In genomic region chr17:13922885-13923284, GRCh38 we compare ENCODE assay signal across 13 cellular contexts.
A peak's percentile ranks its signal among the peaks of the same experiment; 100 is the strongest.
DNase-seq lines count a peak whose midpoint lies in the region; ATAC-seq and TF ChIP-seq lines count a peak whose summit lies in the region.
"Had no signal": no experiment of that assay in that cellular context is flagged by ENCODE, and none has a peak within 500 bp of the region (broad histone marks: within the 10 kb centered on the region; RNA-seq: fewer than 3 reads in every experiment).

No MANE protein-coding gene starts in this region.

- ATAC-seq in upper lobe of right lung: peak; percentile 33
- no peak for ATAC-seq in HG02870 (IDR thresholded peaks at IDR 0.05; ENCODE audit: unreplicated experiment)
- ATAC-seq: CD8-positive, alpha-beta T cell had no signal

- peak overlapping the region; percentile 24; the same call in 1 of the 2 replicates for H3K4me3 Mint-ChIP-seq in HFFc6
- H3K4me3 Mint-ChIP-seq: CD14-positive monocyte; CD8-positive, alpha-beta T cell had no signal

- no peak overlapping the region for H3K27ac Mint-ChIP-seq in HFFc6
- H3K27ac Mint-ChIP-seq: CD8-positive, alpha-beta T cell had no signal

- DNase-seq in HFFc6 (no peak), WERI-Rb-1 (peak; percentile 11), esophagus muscularis mucosa (ENCODE audit: extremely low spot score) (peak; percentile 66), upper lobe of right lung (no peak), NCI-H146 (lab: John Stamatoyannopoulos, UW) (no peak)
- DNase-seq in stimulated activated naive CD4-positive, alpha-beta T cell treated with Interleukin-2 at 50 U/mL for 16 hours (lab: John Stamatoyannopoulos, UW): no peak
- DNase-seq: CD8-positive, alpha-beta T cell; COR-L47; DMS153; DND-41; GDM1 had no signal

- H3K4me1 Mint-ChIP-seq in HFFc6 (ENCODE audit: low read depth): no peaks in the 10 kb centered on the region; the same call in 1 of the 2 replicates

- 100% methylated on average over 2 of the region's 5 CpGs for WGBS in esophagus muscularis mucosa

- H3K36me3 ChIP-seq in WERI-Rb-1 (no peaks in the 10 kb centered on the region), esophagus muscularis mucosa (no peaks in the 10 kb centered on the region), upper lobe of right lung (no peaks in the 10 kb centered on the region)

- H3K9me3 ChIP-seq in WERI-Rb-1 (ENCODE audit: severe bottlenecking) (no peaks in the 10 kb centered on the region), esophagus muscularis mucosa (no peaks in the 10 kb centered on the region), upper lobe of right lung (no peaks in the 10 kb centered on the region)

- intact Hi-C loops in esophagus muscularis mucosa (cut with DNase I): no loop called here
- intact Hi-C loops in upper lobe of right lung (cut with DNase I): no loop called here

- TF ChIP-seq EP300 in esophagus muscularis mucosa (IDR thresholded peaks at IDR 0.05): no peak

- H3K27me3 ChIP-seq in WERI-Rb-1 (ENCODE audit: insufficient read depth, low read depth, severe bottlenecking): no peaks in the 10 kb centered on the region
- H3K27me3 ChIP-seq in esophagus muscularis mucosa: no peaks in the 10 kb centered on the region
- H3K27me3 ChIP-seq in upper lobe of right lung: no peaks in the 10 kb centered on the region

- no peak for TF ChIP-seq POLR2A in esophagus muscularis mucosa (IDR thresholded peaks at IDR 0.05; ENCODE audit: low read depth)

- no peaks in the 10 kb centered on the region for H3K9me3 Mint-ChIP-seq in HFFc6
- H3K9me3 Mint-ChIP-seq: CD8-positive, alpha-beta T cell had no signal

- H3K27ac ChIP-seq in WERI-Rb-1 (peak overlapping the region; percentile 58), esophagus muscularis mucosa (replicated peaks in 1 of 4) (no peak overlapping the region), upper lobe of right lung (no peak overlapping the region)

- H3K4me3 ChIP-seq in WERI-Rb-1 (ENCODE audit: low read depth, low read length): peak overlapping the region; percentile 20
- no peak overlapping the region for H3K4me3 ChIP-seq in esophagus muscularis mucosa
- H3K4me3 ChIP-seq in upper lobe of right lung: no peak overlapping the region

- no peak for TF ChIP-seq CTCF in HFFc6 (IDR thresholded peaks at IDR 0.05)
- no peak for TF ChIP-seq CTCF in WERI-Rb-1 (IDR thresholded peaks at IDR 0.05; ENCODE audit: low read depth, low read length)
- no peak for TF ChIP-seq CTCF in esophagus muscularis mucosa (IDR thresholded peaks at IDR 0.05)
- no peak for TF ChIP-seq CTCF in upper lobe of right lung (IDR thresholded peaks at IDR 0.05)

- peaks cover 2% of the 10 kb centered on the region; the same call in 1 of the 2 replicates for H3K27me3 Mint-ChIP-seq in HFFc6 (ENCODE audit: insufficient read depth)

- H3K4me1 ChIP-seq in esophagus muscularis mucosa (peaks cover 0 to 21% (median 8%) of the 10 kb centered on the region in 4 donors), upper lobe of right lung (no peaks in the 10 kb centered on the region)

- H3K36me3 Mint-ChIP-seq in HFFc6 (ENCODE audit: low read depth): no peaks in the 10 kb centered on the region
- H3K36me3 Mint-ChIP-seq: CD14-positive monocyte; CD8-positive, alpha-beta T cell had no signal

Comparison
In these comparisons a context has a peak if more than half of its experiments do, and no peak if none do; other contexts are left out.
1. DNase-seq: peak in WERI-Rb-1 (single experiment) and esophagus muscularis mucosa (single experiment); none in HFFc6 (single experiment), upper lobe of right lung (single experiment), stimulated activated naive CD4-positive, alpha-beta T cell treated with Interleukin-2 at 50 U/mL for 16 hours (single experiment) and NCI-H146 (single experiment).